8 cellular contexts compared by ENCODE assay signal in the genomic region with DNA sequence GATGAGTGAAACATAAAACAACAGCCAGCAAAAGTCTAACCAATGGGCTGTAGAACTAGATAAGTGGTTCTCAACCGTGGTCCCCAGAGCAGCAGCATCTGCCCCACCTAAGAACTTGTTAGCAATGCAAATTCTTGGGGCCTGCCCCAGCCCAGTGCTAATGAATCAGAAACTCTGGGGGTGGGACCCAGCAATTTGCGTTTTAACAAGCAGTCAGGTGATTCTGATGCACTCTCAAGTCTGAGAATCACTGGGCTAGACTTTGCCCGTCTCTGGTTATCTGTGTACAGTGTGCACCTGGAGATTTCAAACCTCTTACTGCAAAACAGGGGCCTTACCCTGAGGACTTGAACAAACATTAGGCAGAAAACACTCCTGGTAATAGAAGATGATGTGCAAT.
A peak's percentile ranks its signal among the peaks of the same experiment; 100 is the strongest.
DNase-seq lines count a peak whose midpoint lies in the region; ATAC-seq lines count a peak whose summit lies in the region.

No MANE protein-coding gene starts in this region.

- ATAC-seq in GM21360 (IDR thresholded peaks at IDR 0.05; ENCODE audit: unreplicated experiment) (peak; percentile 70), HG03432 (IDR thresholded peaks at IDR 0.05; ENCODE audit: unreplicated experiment) (peak; percentile 74)

- DNase-seq in RPMI8226, result peak; percentile 89
- peak; percentile 49 for DNase-seq in renal cortical epithelial cell (ENCODE audit: low read depth)
- DNase-seq in activated effector memory CD4-positive, alpha-beta T cell treated with anti-CD3 and anti-CD28 coated beads, Interleukin-2, amount 50 U/mL, for 16 hours, result no peak
- no peak for DNase-seq in COR-L47 (lab: John Stamatoyannopoulos, UW)
- no peak for DNase-seq in hippocampal formation (lab: John Stamatoyannopoulos, UW)
- DNase-seq in NCI-H446 treated with DMSO at 0.1 percent for 48 hours (lab: John Stamatoyannopoulos, UW), result no peak

Comparison
In these comparisons a context has a peak if more than half of its experiments do, and no peak if none do; other contexts are left out.
1. DNase-seq: peak in RPMI8226 (single experiment) and renal cortical epithelial cell (single experiment); none in activated effector memory CD4-positive, alpha-beta T cell treated with anti-CD3 and anti-CD28 coated beads, Interleukin-2, amount 50 U/mL, for 16 hours (single experiment), COR-L47 (single experiment), hippocampal formation (0 of 2) and NCI-H446 treated with DMSO at 0.1 percent for 48 hours (single experiment).